Comparison of ENCODE assay signal across 8 cellular contexts in the genomic region with DNA sequence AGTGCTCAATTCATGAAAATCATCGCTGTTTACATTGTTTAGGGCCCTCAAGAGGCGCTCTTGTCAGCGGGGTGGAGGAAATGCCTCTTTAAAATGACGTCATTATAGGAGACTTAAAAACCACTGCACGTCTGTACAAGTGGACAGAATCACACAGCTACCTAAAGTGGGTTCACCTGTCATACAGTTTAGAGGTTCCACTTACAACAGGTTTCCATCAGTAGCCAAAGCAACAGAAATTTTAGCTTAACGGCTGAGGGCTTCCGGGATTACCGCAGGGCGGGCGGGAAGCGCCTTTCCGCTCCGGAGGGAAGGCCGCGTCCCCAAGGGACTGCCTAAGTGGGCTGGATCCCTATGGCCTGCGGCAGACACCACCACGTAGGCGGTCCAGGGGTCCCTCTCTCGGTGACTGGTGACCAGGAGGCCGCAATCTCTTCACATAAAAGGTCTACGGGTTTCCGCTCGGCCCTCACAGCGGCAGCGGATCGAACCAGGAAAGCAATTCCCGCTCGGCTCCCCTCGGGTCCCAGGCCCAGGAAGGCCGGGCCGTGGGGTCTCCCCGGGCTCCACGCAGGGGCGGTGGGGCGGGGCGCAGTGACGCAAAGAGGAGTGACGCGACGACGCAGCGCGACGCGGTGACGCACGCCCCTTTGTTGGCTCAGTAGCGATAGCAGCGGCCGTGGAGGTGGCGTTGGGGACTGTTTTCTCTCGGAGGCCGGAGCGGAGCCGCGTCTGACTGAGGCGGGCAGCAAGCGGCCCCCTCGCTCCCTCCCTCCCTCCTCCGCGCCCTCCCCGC. TPM values are rescaled to one million over a fixed set of nuclear protein-coding genes. Genes with fewer than 3 reads are reported as not detected.
A peak's percentile ranks its signal among the peaks of the same experiment; 100 is the strongest.
DNase-seq lines count a peak whose midpoint lies in the region; ATAC-seq lines count a peak whose summit lies in the region.

Gene ARIH1 (plus strand): TSS at position 661 of the 796 bp plus-strand sequence. CDS start 310 bp downstream, outside the sequence.

- peaks cover 31% of the 10 kb centered on the region for H3K4me1 Mint-ChIP-seq in activated T-helper 2 cell treated with anti-CD3 and anti-CD28 coated beads, Interferon-gamma antibody, Interleukin-2, Interleukin-4, amounts not matched to agents 10 μg/mL and 5 μg/mL and 100 μg/mL, durations not matched to agents 14 hours and 24 hours and 36 hours (ENCODE audit: low read depth)
- peaks cover 32 to 39% of the 10 kb centered on the region in 2 donors for H3K4me1 Mint-ChIP-seq in natural killer cell treated with Interleukin-12 subunit alpha and Interleukin-12 subunit beta and Interleukin-15 and Interleukin-18, amount 100 ng/mL, for 72 hours (ENCODE audit: low read depth in 2 of 2)

- WGBS in GM23248 (ENCODE audit: low coverage in 1 of 2, low lambda C conversion rate in 2 of 2, missing lambda C conversion rate in 2 of 2), 2 experiments: 1% methylated on average over 48 to 50 of the region's 62 CpGs

- H3K79me2 ChIP-seq in GM23248 (ENCODE audit: insufficient read depth): peaks cover 42% of the 10 kb centered on the region

- peak within 1 kb of the TSS; percentile 99 for H3K4me2 ChIP-seq in GM23248 (ENCODE audit: unreplicated experiment)

- H3K9me2 ChIP-seq in GM23248 (ENCODE audit: insufficient read depth): no peaks in the 10 kb centered on the region

- DNase-seq in EL (peak; percentile 94), GM23248 (peak; percentile 98), LHCN-M2 (ENCODE audit: low read depth) (peak; percentile 95), RPMI7951 (ENCODE audit: low read depth) (peak; percentile 96), fibroblast of peridontal ligament (ENCODE audit: extremely low read depth) (peak; percentile 94)
- peak; percentile 95 for DNase-seq in activated T-helper 2 cell treated with anti-CD3 and anti-CD28 coated beads, Interferon-gamma antibody, Interleukin-2, Interleukin-4, amounts not matched to agents 10 μg/mL and 5 μg/mL and 100 μg/mL, durations not matched to agents 14 hours and 24 hours and 36 hours (ENCODE audit: low spot score)
- peak; percentile 96 for DNase-seq in natural killer cell treated with Interleukin-12 subunit alpha and Interleukin-12 subunit beta and Interleukin-15 and Interleukin-18, amount 100 ng/mL, for 72 hours (ENCODE audit: low spot score)
- peak; percentile 97 for DNase-seq in stimulated activated naive CD8-positive, alpha-beta T cell treated with anti-CD3 and anti-CD28 coated beads, Interleukin-15, Interleukin-2, amounts not matched to agents 100 U/mL and 50 U/mL, for 24 hours

- H4K20me1 ChIP-seq in GM23248 (ENCODE audit: insufficient read depth): peaks cover 18% of the 10 kb centered on the region; the same call in 1 of the 2 replicates

- 0 out of 2 replicates have a peak, but pooled peaks cover 14% of the 10 kb centered on the region for H3K36me3 ChIP-seq in GM23248 (ENCODE audit: low read depth)

- peak; percentile 94 to 96 for ATAC-seq in natural killer cell treated with Interleukin-12 subunit alpha and Interleukin-12 subunit beta and Interleukin-15 and Interleukin-18, amount 100 ng/mL, for 72 hours
- ATAC-seq in stimulated activated naive CD8-positive, alpha-beta T cell treated with anti-CD3 and anti-CD28 coated beads, Interleukin-15, Interleukin-2, amounts not matched to agents 100 U/mL and 50 U/mL, for 24 hours: peak; percentile 92

- H3F3A ChIP-seq in GM23248 (ENCODE audit: insufficient read depth): peaks cover 30% of the 10 kb centered on the region

- H3K27me3 Mint-ChIP-seq in activated T-helper 2 cell treated with anti-CD3 and anti-CD28 coated beads, Interferon-gamma antibody, Interleukin-2, Interleukin-4, amounts not matched to agents 10 μg/mL and 5 μg/mL and 100 μg/mL, durations not matched to agents 14 hours and 24 hours and 36 hours (ENCODE audit: low read depth): no peaks in the 10 kb centered on the region
- H3K27me3 Mint-ChIP-seq in natural killer cell treated with Interleukin-12 subunit alpha and Interleukin-12 subunit beta and Interleukin-15 and Interleukin-18, amount 100 ng/mL, for 72 hours: no peaks in the 10 kb centered on the region

- H3K27ac Mint-ChIP-seq in activated T-helper 2 cell treated with anti-CD3 and anti-CD28 coated beads, Interferon-gamma antibody, Interleukin-2, Interleukin-4, amounts not matched to agents 10 μg/mL and 5 μg/mL and 100 μg/mL, durations not matched to agents 14 hours and 24 hours and 36 hours: peak within 1 kb of the TSS; percentile 99
- H3K27ac Mint-ChIP-seq in natural killer cell treated with Interleukin-12 subunit alpha and Interleukin-12 subunit beta and Interleukin-15 and Interleukin-18, amount 100 ng/mL, for 72 hours: peak within 1 kb of the TSS; percentile 92 to 95

- peak within 1 kb of the TSS; percentile 99 for H3K9ac ChIP-seq in GM23248

- peaks cover 31% of the 10 kb centered on the region for H3K4me1 ChIP-seq in GM23248 (ENCODE audit: insufficient read depth)

- H2AFZ ChIP-seq in GM23248: peak within 1 kb of the TSS; percentile 84

- intact Hi-C loops in activated T-helper 2 cell treated with anti-CD3 and anti-CD28 coated beads, Interferon-gamma antibody, Interleukin-2, Interleukin-4, amounts not matched to agents 10 μg/mL and 5 μg/mL and 100 μg/mL, durations not matched to agents 14 hours and 24 hours and 36 hours (cut with micrococcal nuclease): loop anchor here (1.0 to 5.0 kb wide), 5 partner anchors 98 to 357 kb away; partner anchors contain the start of genes ADPGK, HEXA, MYO9A and PARP6

- H3K4me3 Mint-ChIP-seq in activated T-helper 2 cell treated with anti-CD3 and anti-CD28 coated beads, Interferon-gamma antibody, Interleukin-2, Interleukin-4, amounts not matched to agents 10 μg/mL and 5 μg/mL and 100 μg/mL, durations not matched to agents 14 hours and 24 hours and 36 hours (ENCODE audit: low read depth): peak within 1 kb of the TSS; percentile 95
- H3K4me3 Mint-ChIP-seq in natural killer cell treated with Interleukin-12 subunit alpha and Interleukin-12 subunit beta and Interleukin-15 and Interleukin-18, amount 100 ng/mL, for 72 hours: peak within 1 kb of the TSS; percentile 97

- H3K27me3 ChIP-seq in GM23248 (replicated peaks; ENCODE audit: insufficient read depth): no peaks in the 10 kb centered on the region

- H3K36me3 Mint-ChIP-seq in activated T-helper 2 cell treated with anti-CD3 and anti-CD28 coated beads, Interferon-gamma antibody, Interleukin-2, Interleukin-4, amounts not matched to agents 10 μg/mL and 5 μg/mL and 100 μg/mL, durations not matched to agents 14 hours and 24 hours and 36 hours (ENCODE audit: low read depth): peaks cover 36% of the 10 kb centered on the region
- H3K36me3 Mint-ChIP-seq in natural killer cell treated with Interleukin-12 subunit alpha and Interleukin-12 subunit beta and Interleukin-15 and Interleukin-18, amount 100 ng/mL, for 72 hours: peaks cover 4% of the 10 kb centered on the region

- in situ Hi-C loops in GM23248 (cut with MboI): no loop called here

- H3K9me3 ChIP-seq in GM23248 (ENCODE audit: low read depth): no peaks in the 10 kb centered on the region

- peak within 1 kb of the TSS; percentile 99 for H3K4me3 ChIP-seq in GM23248

- peak within 1 kb of the TSS; percentile 99 for H3K27ac ChIP-seq in GM23248

- H3K9me3 Mint-ChIP-seq in activated T-helper 2 cell treated with anti-CD3 and anti-CD28 coated beads, Interferon-gamma antibody, Interleukin-2, Interleukin-4, amounts not matched to agents 10 μg/mL and 5 μg/mL and 100 μg/mL, durations not matched to agents 14 hours and 24 hours and 36 hours: no peaks in the 10 kb centered on the region
- H3K9me3 Mint-ChIP-seq in natural killer cell treated with Interleukin-12 subunit alpha and Interleukin-12 subunit beta and Interleukin-15 and Interleukin-18, amount 100 ng/mL, for 72 hours: no peaks in the 10 kb centered on the region

RNA-seq across cellular contexts. Expression of gene ARIH1, which starts in this region (rescaled TPM):
- 24.5 and 42.1 TPM in 2 replicates for total RNA-seq in GM23248 (2014; rRNA removed; shearing (Covaris generic))
- 29.5 and 31.1 TPM in 2 replicates for polyA plus RNA-seq in GM23248 (2016; fragmentation: Nextera tagmentation; extraction: Ambion mirVana)
- total RNA-seq in LHCN-M2 (2014; rRNA removed): 29.2 and 29.5 TPM in 2 replicates
- polyA plus RNA-seq in LHCN-M2 (2012): 34.7 TPM
- total RNA-seq in RPMI7951 (2014; rRNA removed; shearing (Covaris generic)): 16.7 and 29.6 TPM in 2 replicates
- total RNA-seq in activated T-helper 2 cell treated with anti-CD3 and anti-CD28 coated beads, Interferon-gamma antibody, Interleukin-2, Interleukin-4, amounts not matched to agents 10 μg/mL and 5 μg/mL and 100 μg/mL, durations not matched to agents 14 hours and 24 hours and 36 hours: 139 and 141 TPM in 2 replicates
- 100 to 1,000 TPM; 155 to 175 TPM for total RNA-seq in natural killer cell treated with Interleukin-12 subunit alpha and Interleukin-12 subunit beta and Interleukin-15 and Interleukin-18, amount 100 ng/mL, for 72 hours

Comparison
In these comparisons a context has a peak if more than half of its experiments do, and no peak if none do; other contexts are left out.
1. Peak in every context shown above with its lines: DNase-seq, ATAC-seq, H3K4me3 ChIP-seq and H3K27ac ChIP-seq.